In the genomic region with DNA sequence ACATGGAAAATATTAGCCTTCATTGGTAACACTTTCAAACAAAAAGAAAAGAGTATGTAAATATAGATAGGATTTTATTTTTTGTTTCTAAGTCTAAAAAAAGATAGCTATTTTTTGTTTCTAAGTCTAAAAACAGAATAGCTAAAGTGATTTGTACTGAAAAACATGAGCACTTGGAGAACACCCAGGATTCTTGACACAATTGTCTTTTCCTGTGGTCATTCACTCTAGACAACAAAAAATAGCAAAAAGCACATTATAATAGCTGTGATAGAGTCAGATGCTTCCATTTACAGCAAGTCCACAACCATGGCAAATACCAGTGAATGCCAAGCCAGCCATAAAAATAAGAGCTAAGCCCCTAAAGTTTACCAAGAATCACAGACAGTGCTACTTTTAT, we compare ENCODE assay signal across 13 cellular contexts. TPM values are rescaled to one million over a fixed set of nuclear protein-coding genes. Genes with fewer than 3 reads are reported as not detected.
"Had no signal": no experiment of that assay in that cellular context is flagged by ENCODE, and none has a peak within 500 bp of the region (broad histone marks: within the 10 kb centered on the region; RNA-seq: fewer than 3 reads in every experiment).

No MANE protein-coding gene starts in this region.

- H3K27ac Mint-ChIP-seq: activated naive CD8-positive, alpha-beta T cell treated with anti-CD3 and anti-CD28 coated beads for 36 hours; activated T-helper 1 cell treated with anti-CD3 and anti-CD28 coated beads, Interleukin-12 subunit alpha, Interleukin-12 subunit beta, Interleukin-2, Interleukin-4 antibody, amounts not matched to agents 30 ng/mL and 10 ng/mL and 1 ng/mL, durations not matched to agents 14 hours and 24 hours and 36 hours; stimulated activated naive B cell treated with anti-CD40 and anti-IgM and Interleukin-4, amounts not matched to agents 10 μg/mL and 1 μg/mL and 100 μg/mL, for 72 hours; WTC11 had no signal

- H3K4me3 Mint-ChIP-seq: activated CD4-positive, alpha-beta T cell treated with anti-CD3 and anti-CD28 coated beads for 36 hours; activated naive CD8-positive, alpha-beta T cell treated with anti-CD3 and anti-CD28 coated beads for 36 hours; activated T-helper 1 cell treated with anti-CD3 and anti-CD28 coated beads, Interleukin-12 subunit alpha, Interleukin-12 subunit beta, Interleukin-2, Interleukin-4 antibody, amounts not matched to agents 30 ng/mL and 10 ng/mL and 1 ng/mL, durations not matched to agents 14 hours and 24 hours and 36 hours; immature natural killer cell; neural crest cell; stimulated activated naive B cell treated with anti-CD40 and anti-IgM and Interleukin-4, amounts not matched to agents 10 μg/mL and 1 μg/mL and 100 μg/mL, for 72 hours; WTC11 had no signal

- H3K27me3 Mint-ChIP-seq: activated CD4-positive, alpha-beta T cell treated with anti-CD3 and anti-CD28 coated beads for 36 hours; activated naive CD8-positive, alpha-beta T cell treated with anti-CD3 and anti-CD28 coated beads for 36 hours; stimulated activated naive B cell treated with anti-CD40 and anti-IgM and Interleukin-4, amounts not matched to agents 10 μg/mL and 1 μg/mL and 100 μg/mL, for 72 hours had no signal

- H3K4me3 ChIP-seq: coronary artery, gastroesophageal sphincter, thyroid gland had no signal

- H3K4me1 Mint-ChIP-seq: neural crest cell, WTC11 had no signal

- H3K27ac ChIP-seq: coronary artery, gastroesophageal sphincter, thyroid gland had no signal

- H3K27me3 ChIP-seq: thyroid gland had no signal

- DNase-seq: activated CD4-positive, alpha-beta T cell treated with anti-CD3 and anti-CD28 coated beads for 36 hours; activated CD4-positive, alpha-beta T cell treated with anti-CD3 and anti-CD28 coated beads, Interleukin-2, amount 50 U/mL, for 48 hours; activated naive CD8-positive, alpha-beta T cell treated with anti-CD3 and anti-CD28 coated beads for 36 hours; immature natural killer cell; mesendoderm; retina; stimulated activated naive B cell treated with anti-CD40 and anti-IgM and Interleukin-4, amounts not matched to agents 10 μg/mL and 1 μg/mL and 100 μg/mL, for 72 hours; thyroid gland had no signal

- H3K9me3 ChIP-seq: gastroesophageal sphincter, thyroid gland had no signal

- ATAC-seq: activated CD4-positive, alpha-beta T cell treated with anti-CD3 and anti-CD28 coated beads for 36 hours; gastroesophageal sphincter; stimulated activated naive B cell treated with anti-CD40 and anti-IgM and Interleukin-4, amounts not matched to agents 10 μg/mL and 1 μg/mL and 100 μg/mL, for 72 hours; WTC11 had no signal

- H3K9me3 Mint-ChIP-seq: activated naive CD8-positive, alpha-beta T cell treated with anti-CD3 and anti-CD28 coated beads for 36 hours; activated T-helper 1 cell treated with anti-CD3 and anti-CD28 coated beads, Interleukin-12 subunit alpha, Interleukin-12 subunit beta, Interleukin-2, Interleukin-4 antibody, amounts not matched to agents 30 ng/mL and 10 ng/mL and 1 ng/mL, durations not matched to agents 14 hours and 24 hours and 36 hours; immature natural killer cell; neural crest cell; stimulated activated naive B cell treated with anti-CD40 and anti-IgM and Interleukin-4, amounts not matched to agents 10 μg/mL and 1 μg/mL and 100 μg/mL, for 72 hours; WTC11 had no signal

- H3K36me3 ChIP-seq: gastroesophageal sphincter, thyroid gland had no signal

- H3K36me3 Mint-ChIP-seq: WTC11 had no signal

RNA-seq across cellular contexts. Expression of a gene that starts 36.7 kb away (rescaled TPM):
- total RNA-seq: WTC11 had no signal
